18 cellular contexts compared by ENCODE assay signal in genomic region chr15:39573287-39573686, GRCh38. TPM values are rescaled to one million over a fixed set of nuclear protein-coding genes. Genes with fewer than 3 reads are reported as not detected.
DNase-seq lines count a peak whose midpoint lies in the region; ATAC-seq and TF ChIP-seq lines count a peak whose summit lies in the region.
"Had no signal": no experiment of that assay in that cellular context is flagged by ENCODE, and none has a peak within 500 bp of the region (broad histone marks: within the 10 kb centered on the region; RNA-seq: fewer than 3 reads in every experiment).

No MANE protein-coding gene starts in this region.

- H3K27ac ChIP-seq in C4-2B (peak overlapping the region; percentile 3; the same call in 1 of the 2 replicates), esophagus muscularis mucosa (replicated peaks in 1 of 4) (peak overlapping the region in 3 of 4 donors; percentile 10 to 43 (median 14)), gastroesophageal sphincter (peak overlapping the region in 1 of 4 donors; percentile 50)
- H3K27ac ChIP-seq: A549, PC-9 had no signal

- no peaks in the 10 kb centered on the region for H3K36me3 ChIP-seq in esophagus muscularis mucosa
- H3K36me3 ChIP-seq in gastroesophageal sphincter = no peaks in the 10 kb centered on the region
- H3K36me3 ChIP-seq: MG63 had no signal

- H3K9me3 ChIP-seq in esophagus muscularis mucosa = no peaks in the 10 kb centered on the region
- H3K9me3 ChIP-seq in gastroesophageal sphincter = no peaks in the 10 kb centered on the region
- H3K9me3 ChIP-seq: A549 had no signal

- peaks cover 28% of the 10 kb centered on the region for H3K4me1 Mint-ChIP-seq in HFFc6 (ENCODE audit: low read depth)
- H3K4me1 Mint-ChIP-seq in nephron = peaks cover 14% of the 10 kb centered on the region

- TF ChIP-seq CTCF in C4-2B (conservative IDR thresholded peaks at IDR 0.05) (no peak), HFFc6 (IDR thresholded peaks at IDR 0.05) (no peak), esophagus muscularis mucosa (IDR thresholded peaks at IDR 0.05) (no peak), nephron (IDR thresholded peaks at IDR 0.05; ENCODE audit: unreplicated experiment in 3 of 3) (no peak), gastroesophageal sphincter (IDR thresholded peaks at IDR 0.05) (no peak)

- H3K27ac Mint-ChIP-seq in HFFc6 (peak overlapping the region; percentile 60; the same call in 1 of the 2 replicates), nephron (peak overlapping the region in 2 of 3 experiments; percentile 64 to 77)

- H3K4me1 ChIP-seq in esophagus muscularis mucosa = peaks cover 0 to 26% (median 19%) of the 10 kb centered on the region in 4 donors
- peaks cover 0 to 21% (median 5%) of the 10 kb centered on the region in 3 donors for H3K4me1 ChIP-seq in gastroesophageal sphincter

- peaks cover 1% of the 10 kb centered on the region; the same call in 1 of the 2 replicates for H3K27me3 Mint-ChIP-seq in HFFc6 (ENCODE audit: insufficient read depth)
- H3K27me3 Mint-ChIP-seq in nephron (ENCODE audit: low read depth) = peaks cover 6% of the 10 kb centered on the region

- TF ChIP-seq POLR2A in esophagus muscularis mucosa (IDR thresholded peaks at IDR 0.05; ENCODE audit: low read depth) = no peak
- TF ChIP-seq POLR2A in gastroesophageal sphincter (IDR thresholded peaks at IDR 0.05) = no peak

- H3K4me3 ChIP-seq in esophagus muscularis mucosa (no peak overlapping the region), gastroesophageal sphincter (no peak overlapping the region)
- H3K4me3 ChIP-seq: A549, MG63, PC-9 had no signal

- H3K36me3 Mint-ChIP-seq in HFFc6 (ENCODE audit: low read depth) = peaks cover 9% of the 10 kb centered on the region; the same call in 1 of the 2 replicates
- H3K36me3 Mint-ChIP-seq in nephron (ENCODE audit: low read depth) = no peaks in the 10 kb centered on the region

- H3K27me3 ChIP-seq in esophagus muscularis mucosa (no peaks in the 10 kb centered on the region), gastroesophageal sphincter (no peaks in the 10 kb centered on the region)
- H3K27me3 ChIP-seq: MG63 had no signal

- DNase-seq in HFFc6 (no peak), esophagus muscularis mucosa (ENCODE audit: extremely low spot score) (peak; percentile 84), SHP77 (lab: John Stamatoyannopoulos, UW) (no peak), medulla oblongata (ENCODE audit: extremely low spot score) (no peak)
- DNase-seq: C1 segment of cervical spinal cord, COR-L47, MG63, NCI-H1092, NCI-H146, NCI-H2081, NCI-H510A, NCI-H774, PC-9 had no signal

- no peak for ATAC-seq in gastroesophageal sphincter
- ATAC-seq: A549, HCT116 had no signal

- no peak overlapping the region; the same call in 1 of the 2 replicates for H3K4me3 Mint-ChIP-seq in HFFc6
- no peak overlapping the region for H3K4me3 Mint-ChIP-seq in nephron

- H3K9me3 Mint-ChIP-seq in HFFc6 (no peaks in the 10 kb centered on the region), nephron (no peaks in the 10 kb centered on the region)

- WGBS in esophagus muscularis mucosa = 94% methylated on average over 2 of the region's 2 CpGs
- WGBS in gastroesophageal sphincter (ENCODE audit: low coverage in 1 of 2), 2 donors = 60 to 79% methylated on average over 1 to 2 of the region's 2 CpGs

- TF ChIP-seq EP300 in esophagus muscularis mucosa (IDR thresholded peaks at IDR 0.05) = no peak
- no peak for TF ChIP-seq EP300 in gastroesophageal sphincter (IDR thresholded peaks at IDR 0.05)

- intact Hi-C loops in esophagus muscularis mucosa (cut with DNase I) = loop anchor here (10.0 kb wide), 1 partner anchor 578 kb away; no protein-coding TSS in a partner anchor

RNA-seq across cellular contexts. Expression of gene THBS1, which starts 7.6 kb away (rescaled TPM):
- total RNA-seq in HFFc6 (2021; fragmentation: NEBNext Ultra II Directional; extraction: Animal tissue kit (Norgen Biotek cat#: 25700)) = 1,000 to 10,000 TPM; 7,606 to 9,130 (median 7,816) TPM
- total RNA-seq in esophagus muscularis mucosa (1,000 to 10,000 TPM in 1 of 4 donors, 100 to 1,000 TPM in 3; 188 to 4,072 (median 270) TPM), gastroesophageal sphincter (1,000 to 10,000 TPM in 1 of 4 donors, 100 to 1,000 TPM in 3; 183 to 1,645 (median 277) TPM)
